ENCODE assay signal across 12 cellular contexts in genomic region chr1:115771094-115771846, GRCh38. TPM values are rescaled to one million over a fixed set of nuclear protein-coding genes. Genes with fewer than 3 reads are reported as not detected.
DNase-seq lines count a peak whose midpoint lies in the region; ATAC-seq and TF ChIP-seq lines count a peak whose summit lies in the region.
"Had no signal": no experiment of that assay in that cellular context is flagged by ENCODE, and none has a peak within 500 bp of the region (broad histone marks: within the 10 kb centered on the region; RNA-seq: fewer than 3 reads in every experiment).

No MANE protein-coding gene starts in this region.

- no peaks in the 10 kb centered on the region for H3K36me3 Mint-ChIP-seq in activated naive CD4-positive, alpha-beta T cell treated with anti-CD3 and anti-CD28 coated beads for 36 hours (ENCODE audit: low read depth)
- peaks cover 3% of the 10 kb centered on the region for H3K36me3 Mint-ChIP-seq in T-helper 17 cell (ENCODE audit: low read depth)

- CTCF ChIA-PET in activated naive CD4-positive, alpha-beta T cell treated with anti-CD3 and anti-CD28 coated beads for 36 hours (lab: Charles Lee) = interaction anchor here (0.5 to 2.3 kb wide), 8 partner anchors 8 to 163 kb away, joined by 3 to 10 read pairs (median 3); no protein-coding TSS in a partner anchor

- H3K4me3 ChIP-seq in MM.1S (ENCODE audit: low read length) = peak overlapping the region; percentile 25; the same call in 1 of the 2 replicates
- H3K4me3 ChIP-seq in esophagus squamous epithelium = peak overlapping the region in 2 of 4 donors; percentile 16 to 46
- peak overlapping the region in 3 of 4 donors; percentile 8 to 35 (median 17) for H3K4me3 ChIP-seq in sigmoid colon

- H4K20me1 ChIP-seq in MM.1S (ENCODE audit: insufficient read depth, low read length) = no peaks in the 10 kb centered on the region

- no peaks in the 10 kb centered on the region for H3K9me3 ChIP-seq in MM.1S (replicated peaks; ENCODE audit: insufficient read depth, low read length)
- H3K9me3 ChIP-seq in esophagus squamous epithelium = no peaks in the 10 kb centered on the region
- no peaks in the 10 kb centered on the region for H3K9me3 ChIP-seq in sigmoid colon
- H3K9me3 ChIP-seq in T-helper 17 cell (ENCODE audit: control insufficient read depth, low read length, poor library complexity, severe bottlenecking) = no peaks in the 10 kb centered on the region
- H3K9me3 ChIP-seq: neutrophil had no signal

- no peak overlapping the region for H3K9ac ChIP-seq in MM.1S (ENCODE audit: low read length)

- TF ChIP-seq EP300 in sigmoid colon (IDR thresholded peaks at IDR 0.05) = no peak

- H2AFZ ChIP-seq in MM.1S (ENCODE audit: low read length) = peak overlapping the region; percentile 56; the same call in 1 of the 2 replicates

- no peak for ATAC-seq in HG03460 (IDR thresholded peaks at IDR 0.05; ENCODE audit: unreplicated experiment)
- no peak for ATAC-seq in T-helper 17 cell

- 53 to 56% methylated on average over 11 to 12 of the region's 14 CpGs for WGBS in esophagus squamous epithelium, 2 donors
- WGBS in sigmoid colon, 2 donors = 54 to 67% methylated on average over 14 of the region's 14 CpGs

- TF ChIP-seq POLR2A in esophagus squamous epithelium (IDR thresholded peaks at IDR 0.05) = no peak
- no peak for TF ChIP-seq POLR2A in sigmoid colon (IDR thresholded peaks at IDR 0.05)

- H3K27me3 ChIP-seq in MM.1S (replicated peaks; ENCODE audit: insufficient read depth, low read length) = no peaks in the 10 kb centered on the region
- no peaks in the 10 kb centered on the region for H3K27me3 ChIP-seq in esophagus squamous epithelium
- no peaks in the 10 kb centered on the region for H3K27me3 ChIP-seq in sigmoid colon

- H3K27ac ChIP-seq in MM.1S (ENCODE audit: low read length) (no peak overlapping the region), esophagus squamous epithelium (peak overlapping the region; percentile 46 to 88 (median 77)), sigmoid colon (peak overlapping the region; percentile 53 to 86 (median 69))
- H3K27ac ChIP-seq: 22Rv1, neutrophil had no signal

- H3K36me3 ChIP-seq in MM.1S (replicated peaks; ENCODE audit: insufficient read depth, low read length) (no peaks in the 10 kb centered on the region), esophagus squamous epithelium (no peaks in the 10 kb centered on the region), sigmoid colon (no peaks in the 10 kb centered on the region)
- H3K36me3 ChIP-seq: neutrophil had no signal

- peaks cover 9% of the 10 kb centered on the region for H3K27me3 Mint-ChIP-seq in activated naive CD4-positive, alpha-beta T cell treated with anti-CD3 and anti-CD28 coated beads for 36 hours (ENCODE audit: low read depth)
- peaks cover 49% of the 10 kb centered on the region for H3K27me3 Mint-ChIP-seq in T-helper 17 cell

- H3K79me2 ChIP-seq in MM.1S (ENCODE audit: low read length) = no peaks in the 10 kb centered on the region

- peak overlapping the region; percentile 50; the same call in 1 of the 2 replicates for H3K4me2 ChIP-seq in MM.1S (ENCODE audit: low read depth, low read length)

- H3K4me1 Mint-ChIP-seq in activated naive CD4-positive, alpha-beta T cell treated with anti-CD3 and anti-CD28 coated beads for 36 hours (ENCODE audit: low read depth) = no peaks in the 10 kb centered on the region
- peaks cover 2% of the 10 kb centered on the region for H3K4me1 Mint-ChIP-seq in T-helper 17 cell

- no peaks in the 10 kb centered on the region for H3K4me1 ChIP-seq in MM.1S (ENCODE audit: low read length)
- H3K4me1 ChIP-seq in esophagus squamous epithelium = peaks cover 0 to 13% (median 5%) of the 10 kb centered on the region in 3 donors
- H3K4me1 ChIP-seq in sigmoid colon = peaks cover 0 to 24% (median 12%) of the 10 kb centered on the region in 4 donors

- intact Hi-C loops in esophagus squamous epithelium (cut with DNase I) (no loop called here), sigmoid colon (cut with DNase I) (loop anchor here (5.0 kb wide), 2 partner anchors 164 to 634 kb away; no protein-coding TSS in a partner anchor)
- intact Hi-C loops in activated naive CD4-positive, alpha-beta T cell treated with anti-CD3 and anti-CD28 coated beads for 36 hours (cut with micrococcal nuclease) = loop anchor here (5.0 kb wide), 1 partner anchor 64 kb away; no protein-coding TSS in a partner anchor

- H3K27ac Mint-ChIP-seq in activated naive CD4-positive, alpha-beta T cell treated with anti-CD3 and anti-CD28 coated beads for 36 hours = no peak overlapping the region
- no peak overlapping the region for H3K27ac Mint-ChIP-seq in T-helper 17 cell

- H3K9me2 ChIP-seq in MM.1S (replicated peaks; ENCODE audit: insufficient read depth, low read length) = no peaks in the 10 kb centered on the region

- no peaks in the 10 kb centered on the region for H3K9me3 Mint-ChIP-seq in activated naive CD4-positive, alpha-beta T cell treated with anti-CD3 and anti-CD28 coated beads for 36 hours

- no peak overlapping the region for H3K4me3 Mint-ChIP-seq in activated naive CD4-positive, alpha-beta T cell treated with anti-CD3 and anti-CD28 coated beads for 36 hours
- H3K4me3 Mint-ChIP-seq in T-helper 17 cell = no peak overlapping the region

- TF ChIP-seq CTCF in MM.1S (IDR thresholded peaks at IDR 0.05; ENCODE audit: low read length) (no peak), esophagus squamous epithelium (IDR thresholded peaks at IDR 0.05) (no peak), sigmoid colon (IDR thresholded peaks at IDR 0.05) (no peak)

- peak; percentile 61 for DNase-seq in DMS53 (lab: John Stamatoyannopoulos, UW)
- no peak for DNase-seq in DMS53 treated with DMSO at 0.1 percent for 48 hours (lab: John Stamatoyannopoulos, UW; ENCODE audit: unreplicated experiment)
- no peak for DNase-seq in MM.1S
- no peak for DNase-seq in esophagus squamous epithelium (lab: John Stamatoyannopoulos, UW)
- no peak for DNase-seq in sigmoid colon
- no peak for DNase-seq in activated naive CD4-positive, alpha-beta T cell treated with anti-CD3 and anti-CD28 coated beads for 36 hours
- DNase-seq in T-helper 17 cell = no peak
- DNase-seq: activated naive CD4-positive, alpha-beta T cell treated with Interleukin-2 at 50 U/mL for 16 hours had no signal

- H3F3A ChIP-seq in MM.1S (ENCODE audit: insufficient read depth, low read length) = no peaks in the 10 kb centered on the region

RNA-seq across cellular contexts. Expression of gene CASQ2, which starts 2.8 kb away (rescaled TPM):
- total RNA-seq in esophagus squamous epithelium (10 to 100 TPM in 1 of 4 donors, 1 to 10 TPM in 2, under 1 TPM in 1; 0.53 to 21.4 (median 4.1) TPM), sigmoid colon (100 to 1,000 TPM in 3 of 4 donors, 10 to 100 TPM in 1; 58.3 to 160 (median 121) TPM), T-helper 17 cell (not detected)
- 1 to 10 TPM in 2 of 3 donors, under 1 TPM in 1; 0.46 to 2.6 (median 1.8) TPM for polyA plus RNA-seq in sigmoid colon
- not detected for total RNA-seq in activated naive CD4-positive, alpha-beta T cell treated with anti-CD3 and anti-CD28 coated beads for 36 hours
- total RNA-seq: fibroblast of villous mesenchyme had no signal
